Comparison of ENCODE assay signal across 21 cellular contexts in genomic region chr1:3307359-3307758, GRCh38.
"Had no signal": no experiment of that assay in that cellular context is flagged by ENCODE, and none has a peak within 500 bp of the region (broad histone marks: within the 10 kb centered on the region; RNA-seq: fewer than 3 reads in every experiment).

No MANE protein-coding gene starts in this region.

- ATAC-seq: effector memory CD8-positive, alpha-beta T cell; left colon; lower lobe of right lung had no signal

- FAIRE-seq: frontal cortex had no signal

- H3K36me3 Mint-ChIP-seq: activated naive CD8-positive, alpha-beta T cell; mesothelial cell of epicardium had no signal

- H3K9ac ChIP-seq: parathyroid adenoma had no signal

- H3K4me3 ChIP-seq: heart left ventricle, lower lobe of right lung, transverse colon had no signal

- H3K79me2 ChIP-seq: parathyroid adenoma had no signal

- H3K4me1 Mint-ChIP-seq: activated CD4-positive, alpha-beta T cell treated with anti-CD3 and anti-CD28 coated beads, Interleukin-2, amount 10 ng/mL, durations not matched to agents 7 days and 5 days had no signal

- H3K4me1 ChIP-seq: parathyroid adenoma, transverse colon had no signal

- H3K27me3 Mint-ChIP-seq: activated CD4-positive, alpha-beta T cell treated with anti-CD3 and anti-CD28 coated beads, Interleukin-2, amount 10 ng/mL, durations not matched to agents 7 days and 5 days had no signal

- H3K4me3 Mint-ChIP-seq: activated CD4-positive, alpha-beta T cell treated with anti-CD3 and anti-CD28 coated beads, Interleukin-2, amount 10 ng/mL, durations not matched to agents 7 days and 5 days; activated naive CD8-positive, alpha-beta T cell; activated T-cell treated with anti-CD3 and anti-CD28 coated beads, Interleukin-2, amount 50 U/mL, for 72 hours; dendritic cell treated with granulocyte-macrophage colony-stimulating factor and Interleukin-4, amounts not matched to agents 40 ng/mL and 50 ng/mL, for 4 days; effector memory CD8-positive, alpha-beta T cell; mesothelial cell of epicardium; neural crest cell had no signal

- H3K9me3 ChIP-seq: heart left ventricle, lower lobe of right lung, transverse colon had no signal

- H2AFZ ChIP-seq: parathyroid adenoma had no signal

- H3K36me3 ChIP-seq: heart left ventricle, lower lobe of right lung, transverse colon had no signal

- H3K27ac Mint-ChIP-seq: activated CD4-positive, alpha-beta T cell treated with anti-CD3 and anti-CD28 coated beads, Interleukin-2, amount 10 ng/mL, durations not matched to agents 7 days and 5 days; activated naive CD8-positive, alpha-beta T cell; activated T-cell treated with anti-CD3 and anti-CD28 coated beads, Interleukin-2, amount 50 U/mL, for 72 hours; dendritic cell treated with granulocyte-macrophage colony-stimulating factor and Interleukin-4, amounts not matched to agents 40 ng/mL and 50 ng/mL, for 4 days; effector memory CD8-positive, alpha-beta T cell; mesothelial cell of epicardium had no signal

- H3K9me3 Mint-ChIP-seq: activated CD4-positive, alpha-beta T cell treated with anti-CD3 and anti-CD28 coated beads, Interleukin-2, amount 10 ng/mL, durations not matched to agents 7 days and 5 days; activated T-cell treated with anti-CD3 and anti-CD28 coated beads, Interleukin-2, amount 50 U/mL, for 72 hours; dendritic cell treated with granulocyte-macrophage colony-stimulating factor and Interleukin-4, amounts not matched to agents 40 ng/mL and 50 ng/mL, for 4 days; effector memory CD8-positive, alpha-beta T cell; mesothelial cell of epicardium; neural crest cell had no signal

- H3K27me3 ChIP-seq: transverse colon had no signal

- H3K27ac ChIP-seq: lower lobe of right lung, parathyroid adenoma, transverse colon had no signal

- DNase-seq: activated CD4-positive, alpha-beta T cell treated with anti-CD3 and anti-CD28 coated beads, Interleukin-2, amount 10 ng/mL, durations not matched to agents 7 days and 5 days; activated CD8-positive, alpha-beta memory T cell treated with anti-CD3 and anti-CD28 coated beads, Interleukin-2, amount 50 U/mL, for 48 hours; activated gamma-delta T cell treated with Interleukin-2 at 50 U/mL for 16 hours; activated T-cell treated with anti-CD3 and anti-CD28 coated beads, Interleukin-2, amount 50 U/mL, for 72 hours; amniotic stem cell; effector memory CD8-positive, alpha-beta T cell; left colon; lower lobe of right lung; stimulated activated CD4-positive, alpha-beta T cell treated with anti-CD3 and anti-CD28 coated beads, Interleukin-15, amount 100 ng/mL, for 24 hours; stimulated activated CD4-positive, alpha-beta T cell treated with anti-CD3 and anti-CD28 coated beads, Interleukin-4, amount 100 ng/mL, for 24 hours; stimulated activated naive CD4-positive, alpha-beta T cell treated with Interleukin-2 at 50 U/mL for 16 hours; substantia nigra; T-helper 9 cell; transverse colon had no signal
